In genomic region chr7:48109848-48110663, GRCh38 we compare ENCODE assay signal across 8 cellular contexts. TPM values are rescaled to one million over a fixed set of nuclear protein-coding genes. Genes with fewer than 3 reads are reported as not detected.
DNase-seq lines count a peak whose midpoint lies in the region; ATAC-seq and TF ChIP-seq lines count a peak whose summit lies in the region.

No MANE protein-coding gene starts in this region.

- H3K9me3 ChIP-seq in SJSA1 (replicated peaks) (no peaks in the 10 kb centered on the region), cardiac muscle cell (ENCODE audit: low read depth) (no peaks in the 10 kb centered on the region)

- no peaks in the 10 kb centered on the region for H3K27me3 Mint-ChIP-seq in activated naive CD4-positive, alpha-beta T cell treated with anti-CD3 and anti-CD28 coated beads, Interleukin-2, amount 10 ng/mL, durations not matched to agents 7 days and 5 days

- peaks cover 46% of the 10 kb centered on the region for H3K36me3 Mint-ChIP-seq in activated naive CD4-positive, alpha-beta T cell treated with anti-CD3 and anti-CD28 coated beads, Interleukin-2, amount 10 ng/mL, durations not matched to agents 7 days and 5 days

- no peaks in the 10 kb centered on the region for H3K9me3 Mint-ChIP-seq in activated naive CD4-positive, alpha-beta T cell treated with anti-CD3 and anti-CD28 coated beads, Interleukin-2, amount 10 ng/mL, durations not matched to agents 7 days and 5 days

- H3K4me1 ChIP-seq in SJSA1 (replicated peaks) (peaks cover 9% of the 10 kb centered on the region), cardiac muscle cell (ENCODE audit: low read depth) (no peaks in the 10 kb centered on the region)

- CTCF ChIA-PET in activated naive CD4-positive, alpha-beta T cell treated with anti-CD3 and anti-CD28 coated beads, Interleukin-2, amount 10 ng/mL, durations not matched to agents 7 days and 5 days (lab: Charles Lee) = interaction anchor here (0.7 to 7.3 kb wide), 33 partner anchors 9 to 466 kb away, joined by 3 to 84 read pairs (median 4); partner anchors contain the start of genes PKD1L1 and UPP1

- TF ChIP-seq RAD21 in Ishikawa (IDR thresholded peaks at IDR 0.05; ENCODE audit: low read depth) = peak; percentile 96

- H3K36me3 ChIP-seq in SJSA1 = peaks cover 49% of the 10 kb centered on the region
- no peaks in the 10 kb centered on the region for H3K36me3 ChIP-seq in cardiac muscle cell

- DNase-seq in GDM1 (lab: John Stamatoyannopoulos, UW) (peak; percentile 36), SJSA1 (ENCODE audit: low read depth in 1 of 2, low spot score in 2 of 2) (peak; percentile 59 to 66), cardiac muscle cell (ENCODE audit: low read depth in 1 of 2, low spot score in 1 of 2) (peak; percentile 46 to 71), retina (peak; percentile 71), cortex of kidney (lab: John Stamatoyannopoulos, UW) (no peak)
- DNase-seq in activated naive CD4-positive, alpha-beta T cell treated with anti-CD3 and anti-CD28 coated beads, Interleukin-2, amount 10 ng/mL, durations not matched to agents 7 days and 5 days = peak; percentile 94

- no peak overlapping the region for H3K4me3 Mint-ChIP-seq in activated naive CD4-positive, alpha-beta T cell treated with anti-CD3 and anti-CD28 coated beads, Interleukin-2, amount 10 ng/mL, durations not matched to agents 7 days and 5 days

- no peaks in the 10 kb centered on the region for H3K27me3 ChIP-seq in SJSA1 (replicated peaks)
- H3K27me3 ChIP-seq in cardiac muscle cell = no peaks in the 10 kb centered on the region

- H3K27ac Mint-ChIP-seq in activated naive CD4-positive, alpha-beta T cell treated with anti-CD3 and anti-CD28 coated beads, Interleukin-2, amount 10 ng/mL, durations not matched to agents 7 days and 5 days = peak overlapping the region; percentile 74

- H3K4me1 Mint-ChIP-seq in activated naive CD4-positive, alpha-beta T cell treated with anti-CD3 and anti-CD28 coated beads, Interleukin-2, amount 10 ng/mL, durations not matched to agents 7 days and 5 days = peaks cover 21% of the 10 kb centered on the region

- H3K4me3 ChIP-seq in SJSA1 (no peak overlapping the region), cardiac muscle cell (no peak overlapping the region)

- TF ChIP-seq CTCF in cardiac muscle cell (IDR thresholded peaks at IDR 0.05; ENCODE audit: low read depth, low read length) = peak; percentile 94

- no peak for TF ChIP-seq EP300 in Ishikawa (IDR thresholded peaks at IDR 0.05; ENCODE audit: borderline replicate concordance)

- ATAC-seq in GM21619 (IDR thresholded peaks at IDR 0.05; ENCODE audit: unreplicated experiment) = peak; percentile 89

- H3K27ac ChIP-seq in SJSA1 (no peak overlapping the region), cardiac muscle cell (no peak overlapping the region)

TF ChIP-seq in Ishikawa, 13 proteins besides CTCF, POLR2A, EP300 and RAD21:
- TF ChIP-seq NFIC (IDR thresholded peaks at IDR 0.05) (no peak), FOXM1 (IDR thresholded peaks at IDR 0.05; ENCODE audit: borderline replicate concordance, low read depth) (no peak), ZBTB7A (IDR thresholded peaks at IDR 0.05; ENCODE audit: low read depth) (no peak), TEAD4 (IDR thresholded peaks at IDR 0.05) (no peak), TCF12 (IDR thresholded peaks at IDR 0.05; ENCODE audit: low read depth) (no peak), EGR1 (IDR thresholded peaks at IDR 0.05) (no peak), CREB1 (IDR thresholded peaks at IDR 0.05; ENCODE audit: low read depth) (no peak), TAF1 (IDR thresholded peaks at IDR 0.05; ENCODE audit: low read depth) (no peak), CEBPB (IDR thresholded peaks at IDR 0.05) (no peak)
- TF ChIP-seq, protein P1, sequence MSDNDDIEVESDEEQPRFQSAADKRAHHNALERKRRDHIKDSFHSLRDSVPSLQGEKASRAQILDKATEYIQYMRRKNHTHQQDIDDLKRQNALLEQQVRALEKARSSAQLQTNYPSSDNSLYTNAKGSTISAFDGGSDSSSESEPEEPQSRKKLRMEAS (IDR thresholded peaks at IDR 0.05) = no peak
- TF ChIP-seq, protein P2, sequence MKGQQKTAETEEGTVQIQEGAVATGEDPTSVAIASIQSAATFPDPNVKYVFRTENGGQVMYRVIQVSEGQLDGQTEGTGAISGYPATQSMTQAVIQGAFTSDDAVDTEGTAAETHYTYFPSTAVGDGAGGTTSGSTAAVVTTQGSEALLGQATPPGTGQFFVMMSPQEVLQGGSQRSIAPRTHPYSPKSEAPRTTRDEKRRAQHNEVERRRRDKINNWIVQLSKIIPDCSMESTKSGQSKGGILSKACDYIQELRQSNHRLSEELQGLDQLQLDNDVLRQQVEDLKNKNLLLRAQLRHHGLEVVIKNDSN (IDR thresholded peaks at IDR 0.05) = no peak
- TF ChIP-seq, protein P3, sequence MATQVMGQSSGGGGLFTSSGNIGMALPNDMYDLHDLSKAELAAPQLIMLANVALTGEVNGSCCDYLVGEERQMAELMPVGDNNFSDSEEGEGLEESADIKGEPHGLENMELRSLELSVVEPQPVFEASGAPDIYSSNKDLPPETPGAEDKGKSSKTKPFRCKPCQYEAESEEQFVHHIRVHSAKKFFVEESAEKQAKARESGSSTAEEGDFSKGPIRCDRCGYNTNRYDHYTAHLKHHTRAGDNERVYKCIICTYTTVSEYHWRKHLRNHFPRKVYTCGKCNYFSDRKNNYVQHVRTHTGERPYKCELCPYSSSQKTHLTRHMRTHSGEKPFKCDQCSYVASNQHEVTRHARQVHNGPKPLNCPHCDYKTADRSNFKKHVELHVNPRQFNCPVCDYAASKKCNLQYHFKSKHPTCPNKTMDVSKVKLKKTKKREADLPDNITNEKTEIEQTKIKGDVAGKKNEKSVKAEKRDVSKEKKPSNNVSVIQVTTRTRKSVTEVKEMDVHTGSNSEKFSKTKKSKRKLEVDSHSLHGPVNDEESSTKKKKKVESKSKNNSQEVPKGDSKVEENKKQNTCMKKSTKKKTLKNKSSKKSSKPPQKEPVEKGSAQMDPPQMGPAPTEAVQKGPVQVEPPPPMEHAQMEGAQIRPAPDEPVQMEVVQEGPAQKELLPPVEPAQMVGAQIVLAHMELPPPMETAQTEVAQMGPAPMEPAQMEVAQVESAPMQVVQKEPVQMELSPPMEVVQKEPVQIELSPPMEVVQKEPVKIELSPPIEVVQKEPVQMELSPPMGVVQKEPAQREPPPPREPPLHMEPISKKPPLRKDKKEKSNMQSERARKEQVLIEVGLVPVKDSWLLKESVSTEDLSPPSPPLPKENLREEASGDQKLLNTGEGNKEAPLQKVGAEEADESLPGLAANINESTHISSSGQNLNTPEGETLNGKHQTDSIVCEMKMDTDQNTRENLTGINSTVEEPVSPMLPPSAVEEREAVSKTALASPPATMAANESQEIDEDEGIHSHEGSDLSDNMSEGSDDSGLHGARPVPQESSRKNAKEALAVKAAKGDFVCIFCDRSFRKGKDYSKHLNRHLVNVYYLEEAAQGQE (IDR thresholded peaks at IDR 0.05; ENCODE audit: low read depth) = no peak

RNA-seq across cellular contexts. Expression of gene UPP1, which starts 21.0 kb away (rescaled TPM):
- 39.8 and 60.4 TPM in 2 replicates for total RNA-seq in SJSA1 (2014; rRNA removed; shearing (Covaris generic))
- total RNA-seq in cardiac muscle cell = 13.6 and 26.5 TPM in 2 replicates
- 28.3 and 35.5 TPM in 2 replicates for polyA plus RNA-seq in cardiac muscle cell
